8 cellular contexts compared by ENCODE assay signal in genomic region chr17:5019475-5019956, GRCh38.
DNase-seq lines count a peak whose midpoint lies in the region; ATAC-seq and TF ChIP-seq lines count a peak whose summit lies in the region.

No MANE protein-coding gene starts in this region.

- DNase-seq in activated T-cell treated with anti-CD3 and anti-CD28 coated beads for 1 hour (ENCODE audit: low read depth) (peak; percentile 30), activated T-cell treated with anti-CD3 and anti-CD28 coated beads for 4 hours (no peak), NCI-H2196 treated with DMSO at 0.1 percent for 48 hours (lab: John Stamatoyannopoulos, UW; ENCODE audit: unreplicated experiment) (no peak), medulla oblongata (ENCODE audit: extremely low spot score) (no peak)
- DNase-seq in central memory CD4-positive, alpha-beta T cell: peak; percentile 22
- no peak for DNase-seq in stimulated activated naive B cell treated with anti-CD40 and anti-IgM and Interleukin-4, amounts not matched to agents 10 μg/mL and 1 μg/mL and 100 μg/mL, for 72 hours

- H3K4me3 Mint-ChIP-seq in stimulated activated naive B cell treated with anti-CD40 and anti-IgM and Interleukin-4, amounts not matched to agents 10 μg/mL and 1 μg/mL and 100 μg/mL, for 72 hours: no peak overlapping the region

- peaks cover 8 to 29% of the 10 kb centered on the region in 2 donors for H3K27me3 Mint-ChIP-seq in stimulated activated naive B cell treated with anti-CD40 and anti-IgM and Interleukin-4, amounts not matched to agents 10 μg/mL and 1 μg/mL and 100 μg/mL, for 72 hours

- H3K9me3 Mint-ChIP-seq in stimulated activated naive B cell treated with anti-CD40 and anti-IgM and Interleukin-4, amounts not matched to agents 10 μg/mL and 1 μg/mL and 100 μg/mL, for 72 hours: no peaks in the 10 kb centered on the region

- ATAC-seq in SK-N-SH treated with all-trans-retinoic acid at 6 μM for 48 hours (peak; percentile 59), GM21423 (IDR thresholded peaks at IDR 0.05; ENCODE audit: unreplicated experiment) (no peak)
- peak; percentile 26 to 28 for ATAC-seq in stimulated activated naive B cell treated with anti-CD40 and anti-IgM and Interleukin-4, amounts not matched to agents 10 μg/mL and 1 μg/mL and 100 μg/mL, for 72 hours (replicated peaks)

- peaks cover 61 to 69% of the 10 kb centered on the region in 2 donors for H3K36me3 Mint-ChIP-seq in stimulated activated naive B cell treated with anti-CD40 and anti-IgM and Interleukin-4, amounts not matched to agents 10 μg/mL and 1 μg/mL and 100 μg/mL, for 72 hours

- no peak overlapping the region for H3K27ac Mint-ChIP-seq in stimulated activated naive B cell treated with anti-CD40 and anti-IgM and Interleukin-4, amounts not matched to agents 10 μg/mL and 1 μg/mL and 100 μg/mL, for 72 hours

- peaks cover 14 to 32% of the 10 kb centered on the region in 2 donors for H3K4me1 Mint-ChIP-seq in stimulated activated naive B cell treated with anti-CD40 and anti-IgM and Interleukin-4, amounts not matched to agents 10 μg/mL and 1 μg/mL and 100 μg/mL, for 72 hours

TF ChIP-seq in SK-N-SH treated with all-trans-retinoic acid at 6 μM for 48 hours, 23 proteins besides CTCF, POLR2A, EP300 and RAD21:
- TF ChIP-seq ESRRG (CRISPR knock-in tag; IDR thresholded peaks at IDR 0.05) (no peak), POU6F1 (CRISPR knock-in tag; IDR thresholded peaks at IDR 0.05; ENCODE audit: borderline replicate concordance, low read depth) (no peak), OSR1 (CRISPR knock-in tag; IDR thresholded peaks at IDR 0.05) (no peak), CSDC2 (CRISPR knock-in tag; IDR thresholded peaks at IDR 0.05) (no peak), ZNF70 (CRISPR knock-in tag; IDR thresholded peaks at IDR 0.05) (no peak), CREB5 (CRISPR knock-in tag; IDR thresholded peaks at IDR 0.05; ENCODE audit: low read depth) (no peak), TOX (CRISPR knock-in tag; IDR thresholded peaks at IDR 0.05; ENCODE audit: borderline replicate concordance) (no peak), ZC3H10 (CRISPR knock-in tag; IDR thresholded peaks at IDR 0.05) (no peak), GLIS3 (CRISPR knock-in tag; IDR thresholded peaks at IDR 0.05) (no peak), TCF4 (CRISPR knock-in tag; IDR thresholded peaks at IDR 0.05; ENCODE audit: borderline replicate concordance) (no peak)
TF ChIP-seq in SK-N-SH treated with all-trans-retinoic acid at 6 μM for 48 hours: peak in this region for 0.

Comparison
In these comparisons a context has a peak if more than half of its experiments do, and no peak if none do; other contexts are left out.
1. DNase-seq: peak in activated T-cell treated with anti-CD3 and anti-CD28 coated beads for 1 hour (single experiment) and central memory CD4-positive, alpha-beta T cell (single experiment); none in activated T-cell treated with anti-CD3 and anti-CD28 coated beads for 4 hours (single experiment), stimulated activated naive B cell treated with anti-CD40 and anti-IgM and Interleukin-4, amounts not matched to agents 10 μg/mL and 1 μg/mL and 100 μg/mL, for 72 hours (single experiment), NCI-H2196 treated with DMSO at 0.1 percent for 48 hours (single experiment) and medulla oblongata (single experiment).